Comparison of ENCODE assay signal across 16 cellular contexts in the genomic region with DNA sequence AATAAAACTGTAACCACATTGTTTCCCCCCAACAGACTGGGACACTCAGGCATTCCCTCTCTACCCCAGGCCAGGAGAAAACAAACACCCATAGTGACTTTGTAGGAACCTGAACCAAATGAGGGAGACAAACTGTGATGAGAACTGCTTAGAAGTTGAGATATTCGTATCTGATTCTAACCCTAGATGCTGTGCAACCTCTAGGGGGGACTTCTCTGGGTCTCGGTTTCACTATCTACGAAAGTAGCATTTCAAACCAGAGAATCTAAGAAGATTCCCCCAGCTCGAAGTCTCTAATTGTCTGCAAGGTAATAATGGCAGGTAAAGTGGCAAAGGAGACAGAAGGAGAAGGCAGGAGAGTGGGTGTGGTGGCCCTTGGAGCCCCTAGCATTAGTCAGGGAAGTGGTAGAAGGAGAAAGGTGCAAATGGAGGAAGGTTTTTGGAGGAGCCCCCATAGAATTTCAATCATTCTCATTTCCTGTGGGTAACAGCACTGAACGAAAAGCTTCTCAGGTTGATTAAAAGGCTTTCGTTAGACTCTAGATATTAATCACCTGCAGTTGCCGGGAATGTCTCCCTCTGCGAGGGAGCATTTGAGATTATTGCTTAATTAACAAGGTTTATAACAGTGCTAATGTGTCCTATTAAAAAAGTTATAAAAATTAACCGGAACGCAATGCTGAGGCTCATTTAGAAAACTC. TPM values are rescaled to one million over a fixed set of nuclear protein-coding genes. Genes with fewer than 3 reads are reported as not detected.
DNase-seq lines count a peak whose midpoint lies in the region; ATAC-seq and TF ChIP-seq lines count a peak whose summit lies in the region.
"Had no signal": no experiment of that assay in that cellular context is flagged by ENCODE, and none has a peak within 500 bp of the region (broad histone marks: within the 10 kb centered on the region; RNA-seq: fewer than 3 reads in every experiment).

No MANE protein-coding gene starts in this region.

- no peaks in the 10 kb centered on the region for H3K36me3 Mint-ChIP-seq in effector memory CD8-positive, alpha-beta T cell (ENCODE audit: insufficient read depth)

- H3K27me3 ChIP-seq in WERI-Rb-1 (ENCODE audit: insufficient read depth, low read depth, severe bottlenecking): no peaks in the 10 kb centered on the region

- H3K9me3 ChIP-seq in WERI-Rb-1 (ENCODE audit: severe bottlenecking): no peaks in the 10 kb centered on the region
- H3K9me3 ChIP-seq: psoas muscle had no signal

- DNase-seq in WERI-Rb-1 (no peak), H4 (ENCODE audit: low spot score) (no peak), KBM-7 (no peak)
- no peak for DNase-seq in effector memory CD8-positive, alpha-beta T cell
- DNase-seq: activated CD4-positive, alpha-beta T cell treated with anti-CD3 and anti-CD28 coated beads for 4 hours; DND-41; effector memory CD4-positive, alpha-beta T cell; NCI-H2029; psoas muscle; stimulated activated CD4-positive, alpha-beta T cell treated with anti-CD3 and anti-CD28 coated beads, Interleukin-1b, Interleukin-23, amount 100 ng/mL, for 48 hours; SW 1271 had no signal

- in situ Hi-C loops in KBM-7 (cut with MboI; ENCODE audit: low pct_unique_long_range_greater_than_20kb, low sequenced_read_pairs): no loop called here

- peaks cover 43% of the 10 kb centered on the region for H3K36me3 ChIP-seq in WERI-Rb-1

- no peak overlapping the region for H3K27ac Mint-ChIP-seq in effector memory CD8-positive, alpha-beta T cell
- H3K27ac Mint-ChIP-seq: activated T-helper 1 cell treated with anti-CD3 and anti-CD28 coated beads, Interleukin-12 subunit alpha, Interleukin-12 subunit beta, Interleukin-2, Interleukin-4 antibody, amounts not matched to agents 30 ng/mL and 10 ng/mL and 1 ng/mL, durations not matched to agents 14 hours and 24 hours and 36 hours had no signal

- peaks cover 0 to 8% of the 10 kb centered on the region in 2 donors for H3K4me1 Mint-ChIP-seq in effector memory CD8-positive, alpha-beta T cell (ENCODE audit: low read depth in 2 of 2)

- no peaks in the 10 kb centered on the region for H3K9me3 Mint-ChIP-seq in effector memory CD8-positive, alpha-beta T cell
- H3K9me3 Mint-ChIP-seq: activated T-helper 1 cell treated with anti-CD3 and anti-CD28 coated beads, Interleukin-12 subunit alpha, Interleukin-12 subunit beta, Interleukin-2, Interleukin-4 antibody, amounts not matched to agents 30 ng/mL and 10 ng/mL and 1 ng/mL, durations not matched to agents 14 hours and 24 hours and 36 hours had no signal

- no peak overlapping the region for H3K4me3 ChIP-seq in WERI-Rb-1 (ENCODE audit: low read depth, low read length)
- H3K4me3 ChIP-seq: psoas muscle had no signal

- H3K27me3 Mint-ChIP-seq in effector memory CD8-positive, alpha-beta T cell: peaks cover 0 to 7% of the 10 kb centered on the region in 2 donors

- peak; percentile 43 for ATAC-seq in GM18520 (IDR thresholded peaks at IDR 0.05; ENCODE audit: unreplicated experiment)
- peak; percentile 80 for ATAC-seq in GM21367 (IDR thresholded peaks at IDR 0.05; ENCODE audit: unreplicated experiment)
- peak; percentile 67 for ATAC-seq in HG02981 (IDR thresholded peaks at IDR 0.05; ENCODE audit: unreplicated experiment)
- ATAC-seq in effector memory CD8-positive, alpha-beta T cell (replicated peaks): no peak
- no peak for ATAC-seq in GM21786 (IDR thresholded peaks at IDR 0.05; ENCODE audit: unreplicated experiment)
- ATAC-seq: psoas muscle had no signal

- peak overlapping the region in 1 of 2 donors; percentile 7 for H3K4me3 Mint-ChIP-seq in effector memory CD8-positive, alpha-beta T cell
- H3K4me3 Mint-ChIP-seq: activated T-helper 1 cell treated with anti-CD3 and anti-CD28 coated beads, Interleukin-12 subunit alpha, Interleukin-12 subunit beta, Interleukin-2, Interleukin-4 antibody, amounts not matched to agents 30 ng/mL and 10 ng/mL and 1 ng/mL, durations not matched to agents 14 hours and 24 hours and 36 hours had no signal

- H3K27ac ChIP-seq in WERI-Rb-1: peak overlapping the region; percentile 18
- H3K27ac ChIP-seq: psoas muscle had no signal

- TF ChIP-seq CTCF in WERI-Rb-1 (IDR thresholded peaks at IDR 0.05; ENCODE audit: low read depth, low read length): no peak

RNA-seq across cellular contexts. Expression of gene BEND5, which starts 46.4 kb away (rescaled TPM):
- 0.16 and 1.6 TPM in 2 replicates for total RNA-seq in H4 (2014; rRNA removed; shearing (Covaris generic))

Comparison
In these comparisons a context has a peak if more than half of its experiments do, and no peak if none do; other contexts are left out.
1. ATAC-seq: peak in GM18520 (single experiment), GM21367 (single experiment) and HG02981 (single experiment); none in effector memory CD8-positive, alpha-beta T cell (single experiment) and GM21786 (single experiment).